ENCODE assay signal across 18 cellular contexts in the genomic region with DNA sequence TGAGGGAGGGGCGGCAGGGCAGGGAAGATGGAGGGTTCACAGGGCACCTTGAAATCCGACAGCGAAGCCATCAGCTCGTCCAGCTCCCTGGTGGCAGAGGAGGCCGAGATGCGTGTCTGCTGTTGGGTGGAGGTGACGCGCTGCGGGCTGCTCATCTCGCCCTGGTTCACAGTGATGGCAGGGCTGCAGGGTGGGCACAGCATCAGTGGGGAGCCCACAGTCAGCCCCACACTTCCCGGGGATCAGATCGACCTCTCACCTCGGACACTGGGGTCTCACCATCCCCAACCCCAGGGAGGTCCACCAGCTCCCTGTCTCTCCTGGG.
"Had no signal": no experiment of that assay in that cellular context is flagged by ENCODE, and none has a peak within 500 bp of the region (broad histone marks: within the 10 kb centered on the region; RNA-seq: fewer than 3 reads in every experiment).

No MANE protein-coding gene starts in this region.

- FAIRE-seq: colon, small intestine had no signal

- H3K4me3 ChIP-seq: hepatocyte, lung, mucosa of descending colon, ovary, right atrium auricular region, suprapubic skin, thyroid gland, upper lobe of left lung, uterus had no signal

- H3K27me3 Mint-ChIP-seq: dendritic cell treated with granulocyte-macrophage colony-stimulating factor and Interleukin-4, amounts not matched to agents 40 ng/mL and 50 ng/mL, for 4 days; naive thymus-derived CD8-positive, alpha-beta T cell had no signal

- H3K9me3 ChIP-seq: mucosa of descending colon, ovary, right atrium auricular region, suprapubic skin, thyroid gland, upper lobe of left lung, uterus had no signal

- H3K9me3 Mint-ChIP-seq: dendritic cell treated with granulocyte-macrophage colony-stimulating factor and Interleukin-4, amounts not matched to agents 40 ng/mL and 50 ng/mL, for 4 days; naive thymus-derived CD8-positive, alpha-beta T cell had no signal

- ATAC-seq: left colon; left ventricle myocardium superior; mucosa of descending colon; naive thymus-derived CD8-positive, alpha-beta T cell had no signal

- H3K36me3 ChIP-seq: ovary, uterus had no signal

- H3K27ac ChIP-seq: hepatocyte, ovary, right atrium auricular region, suprapubic skin, thyroid gland, upper lobe of left lung, uterus had no signal

- H3K4me3 Mint-ChIP-seq: dendritic cell treated with granulocyte-macrophage colony-stimulating factor and Interleukin-4, amounts not matched to agents 40 ng/mL and 50 ng/mL, for 4 days; naive thymus-derived CD8-positive, alpha-beta T cell had no signal

- H3K27me3 ChIP-seq: hepatocyte, ovary, right atrium auricular region, suprapubic skin, thyroid gland, upper lobe of left lung, uterus had no signal

- H3K27ac Mint-ChIP-seq: dendritic cell treated with granulocyte-macrophage colony-stimulating factor and Interleukin-4, amounts not matched to agents 40 ng/mL and 50 ng/mL, for 4 days had no signal

- H2AFZ ChIP-seq: hepatocyte had no signal

- DNase-seq: head of caudate nucleus; left colon; left ventricle myocardium superior; mucosa of descending colon; naive thymus-derived CD8-positive, alpha-beta T cell; ovary; small intestine; stimulated activated CD4-positive, alpha-beta T cell treated with anti-CD3 and anti-CD28 coated beads, Interleukin-12 subunit alpha, Interleukin-12 subunit beta, amount 100 ng/mL, for 4 hours; stimulated activated naive CD4-positive, alpha-beta T cell; thyroid gland; uterus had no signal

- H3K4me2 ChIP-seq: hepatocyte had no signal
